In genomic region chr5:141870871-141871270, GRCh38 we compare ENCODE assay signal across 16 cellular contexts. TPM values are rescaled to one million over a fixed set of nuclear protein-coding genes. Genes with fewer than 3 reads are reported as not detected.
DNase-seq lines count a peak whose midpoint lies in the region; TF ChIP-seq lines count a peak whose summit lies in the region.
"Had no signal": no experiment of that assay in that cellular context is flagged by ENCODE, and none has a peak within 500 bp of the region (broad histone marks: within the 10 kb centered on the region; RNA-seq: fewer than 3 reads in every experiment).

No MANE protein-coding gene starts in this region.

- TF ChIP-seq CTCF in spleen (IDR thresholded peaks at IDR 0.05 in 8 of 11, conservative IDR thresholded peaks at IDR 0.05 in 3 of 11) = no peak

- no peak overlapping the region for H3K4me3 ChIP-seq in H7 (ENCODE audit: insufficient read depth, low read depth, low read length)
- H3K4me3 ChIP-seq in iPS-15b (ENCODE audit: low read depth, low read length) = no peak overlapping the region
- H3K4me3 ChIP-seq in spleen = no peak overlapping the region

- peak overlapping the region; percentile 10 for H3K9ac ChIP-seq in iPS-15b (ENCODE audit: low read depth, low read length)
- H3K9ac ChIP-seq: parathyroid adenoma had no signal

- intact Hi-C loops in spleen (cut with DNase I; ENCODE audit: low total_unique reads) = no loop called here

- DNase-seq in H7 (peak; percentile 12), spleen (peak; percentile 23), NCI-H1436 treated with DMSO at 0.1 percent for 48 hours (lab: John Stamatoyannopoulos, UW) (no peak), SW 1271 (lab: John Stamatoyannopoulos, UW) (no peak), cortex of kidney (lab: John Stamatoyannopoulos, UW) (no peak)
- no peak for DNase-seq in activated CD4-positive, alpha-beta T cell treated with anti-CD3 and anti-CD28 coated beads, Interleukin-2, amount 50 U/mL, for 48 hours
- DNase-seq: activated CD8-positive, alpha-beta T cell treated with anti-CD3 and anti-CD28 coated beads for 36 hours; AML-193; central memory CD4-positive, alpha-beta T cell; DMS 273 treated with DMSO at 0.1 percent for 48 hours; MV-4-11; NCI-H446; RPMI8226 had no signal

- 61 to 72% (median 70%) methylated on average over 4 of the region's 4 CpGs for WGBS in spleen, 5 donors

- TF ChIP-seq POLR2A in spleen (IDR thresholded peaks at IDR 0.05) = no peak

- H3K36me3 ChIP-seq in H7 (replicated peaks; ENCODE audit: control insufficient read depth, insufficient read depth, low read length) (peaks cover 29% of the 10 kb centered on the region), iPS-15b (ENCODE audit: control insufficient read depth, insufficient read depth, low read length) (peaks cover 32% of the 10 kb centered on the region), spleen (no peaks in the 10 kb centered on the region)

- H3K27ac ChIP-seq in angular gyrus (ENCODE audit: low read depth, low read length) = peak overlapping the region; percentile 31
- H3K27ac ChIP-seq in spleen = no peak overlapping the region
- H3K27ac ChIP-seq: parathyroid adenoma had no signal

- H3K4me1 ChIP-seq in iPS-15b (ENCODE audit: control insufficient read depth, insufficient read depth, low read length) = peaks cover 20% of the 10 kb centered on the region
- H3K4me1 ChIP-seq in spleen = peaks cover under 1 to 8% (median 3%) of the 10 kb centered on the region in 6 donors

- H3K9me3 ChIP-seq in iPS-15b (ENCODE audit: control insufficient read depth, insufficient read depth, low read length) = no peaks in the 10 kb centered on the region
- no peaks in the 10 kb centered on the region for H3K9me3 ChIP-seq in spleen

- H3K27me3 ChIP-seq in H7 (ENCODE audit: control insufficient read depth, insufficient read depth, low read length) (peaks cover 2% of the 10 kb centered on the region; the same call in 1 of the 2 replicates), iPS-15b (ENCODE audit: control insufficient read depth, insufficient read depth, low read length) (peaks cover 3% of the 10 kb centered on the region), spleen (replicated peaks in 1 of 7) (peaks cover 1 to 64% (median 18%) of the 10 kb centered on the region in 7 donors)

RNA-seq across cellular contexts. Expression of gene PCDH1, which starts 7.3 kb away (rescaled TPM):
- total RNA-seq in H7 (2014; rRNA removed; shearing (Covaris generic)) = 66.8 and 67.1 TPM in 2 replicates
- 10 to 100 TPM in 2 of 7 donors, 1 to 10 TPM in 5; 2.6 to 11.4 (median 7.4) TPM for total RNA-seq in spleen
- polyA plus RNA-seq in spleen = 1 to 10 TPM in 2 of 3 donors, under 1 TPM in 1; 0.30 to 2.2 (median 1.4) TPM

RNA-seq across cellular contexts. Expression of gene DELE1, which starts 52.8 kb away (rescaled TPM):
- 61.7 and 83.1 TPM in 2 replicates for total RNA-seq in H7 (2014; rRNA removed; shearing (Covaris generic))
- total RNA-seq in spleen = 100 to 1,000 TPM; 101 to 194 (median 149) TPM
- 10 to 100 TPM; 36.1 to 83.3 (median 69.7) TPM for polyA plus RNA-seq in spleen

Comparison
In these comparisons a context has a peak if more than half of its experiments do, and no peak if none do; other contexts are left out.
1. DNase-seq: peak in H7 (single experiment) and spleen (single experiment); none in NCI-H1436 treated with DMSO at 0.1 percent for 48 hours (single experiment), SW 1271 (0 of 2), cortex of kidney (single experiment) and activated CD4-positive, alpha-beta T cell treated with anti-CD3 and anti-CD28 coated beads, Interleukin-2, amount 50 U/mL, for 48 hours (0 of 2).